Comparison of ENCODE assay signal across 7 cellular contexts in the genomic region with DNA sequence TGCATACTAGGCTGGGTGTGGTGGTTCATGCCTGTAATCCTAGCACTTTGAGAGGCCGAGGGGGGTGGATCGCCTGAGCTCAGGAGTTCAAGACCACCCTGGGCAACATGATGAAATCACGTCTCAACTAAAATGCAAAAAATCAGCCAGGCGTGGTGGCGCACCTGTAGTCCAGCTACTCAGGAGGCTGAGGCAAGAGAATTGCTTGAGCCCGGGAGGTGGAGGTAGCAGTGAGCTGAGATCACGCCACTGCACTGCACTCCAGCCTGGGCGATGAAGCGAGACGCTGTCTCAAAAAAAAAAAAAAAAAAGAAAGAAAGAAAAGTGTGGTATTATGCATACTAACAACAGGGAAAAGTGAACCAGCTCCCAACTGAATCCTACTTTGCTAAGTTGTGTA. TPM values are rescaled to one million over a fixed set of nuclear protein-coding genes. Genes with fewer than 3 reads are reported as not detected.
DNase-seq lines count a peak whose midpoint lies in the region; TF ChIP-seq lines count a peak whose summit lies in the region.
"Not testable (repeated sequence)": the region's sequence is repeated elsewhere in the genome, so short reads cannot be mapped to it uniquely, and the experiment has no call there.

No MANE protein-coding gene starts in this region.

- H3K79me2 ChIP-seq in DOHH2 (ENCODE audit: control insufficient read depth, low read length); SU-DHL-6 (ENCODE audit: insufficient read depth, low read length): not testable (repeated sequence)

- not testable (repeated sequence) for H3K4me3 ChIP-seq in BLaER1 treated with 17β-estradiol and CSF1 and Interleukin-3, amounts not matched to agents 10 nM and 100 nM; SU-DHL-6 (ENCODE audit: insufficient read depth, low read length, poor library complexity, severe bottlenecking); thyroid gland (replicated peaks in 1 of 3)
- H3K4me3 ChIP-seq in DOHH2 (ENCODE audit: low read length): peak overlapping the region; percentile 34

- not testable (repeated sequence) for H2AFZ ChIP-seq in SU-DHL-6 (ENCODE audit: low read depth, low read length, severe bottlenecking)

- WGBS in thyroid gland, 2 donors: 40 to 58% methylated on average over 10 of the region's 10 CpGs

- not testable (repeated sequence) for H3K9ac ChIP-seq in BLaER1 treated with 17β-estradiol and CSF1 and Interleukin-3, amounts not matched to agents 10 nM and 100 nM; SU-DHL-6 (ENCODE audit: low read length)

- not testable (repeated sequence) for TF ChIP-seq CTCF in DOHH2 (IDR thresholded peaks at IDR 0.05; ENCODE audit: low read depth, low read length, poor library complexity, severe bottlenecking); SU-DHL-6 (IDR thresholded peaks at IDR 0.05; ENCODE audit: insufficient read depth, low read length, poor library complexity, severe bottlenecking); thyroid gland (IDR thresholded peaks at IDR 0.05)

- H3K4me1 ChIP-seq in BLaER1 treated with 17β-estradiol and CSF1 and Interleukin-3, amounts not matched to agents 10 nM and 100 nM: peaks cover 0 to 39% (median 25%) of the 10 kb centered on the region in 10 experiments; a peak in 15 of 20 replicates
- H3K4me1 ChIP-seq in DOHH2 (ENCODE audit: control insufficient read depth, low read length): peaks cover 55% of the 10 kb centered on the region
- not testable (repeated sequence) for H3K4me1 ChIP-seq in thyroid gland

- DNase-seq in NCI-H2171 treated with DMSO at 0.1 percent for 48 hours (lab: John Stamatoyannopoulos, UW) (peak; percentile 19), cardiac septum (ENCODE audit: low spot score) (peak; percentile 33), mesenteric fat pad (ENCODE audit: low spot score) (peak; percentile 37), thyroid gland (peak; percentile 57 to 61)

- H3F3A ChIP-seq in DOHH2 (ENCODE audit: control insufficient read depth, insufficient read depth): peaks cover 26% of the 10 kb centered on the region
- peaks cover 11% of the 10 kb centered on the region; the same call in 1 of the 2 replicates for H3F3A ChIP-seq in SU-DHL-6 (ENCODE audit: insufficient read depth)

- H3K27me3 ChIP-seq in BLaER1 treated with 17β-estradiol and CSF1 and Interleukin-3, amounts not matched to agents 10 nM and 100 nM; DOHH2 (ENCODE audit: control insufficient read depth, low read length); SU-DHL-6 (ENCODE audit: low read length); thyroid gland: not testable (repeated sequence)

- H3K9me3 ChIP-seq in BLaER1 treated with 17β-estradiol and CSF1 and Interleukin-3, amounts not matched to agents 10 nM and 100 nM (replicated peaks in 1 of 11); DOHH2 (ENCODE audit: control insufficient read depth, insufficient read depth, low read length); SU-DHL-6 (ENCODE audit: insufficient read depth, low read length); thyroid gland: not testable (repeated sequence)

- H3K27ac ChIP-seq in BLaER1 treated with 17β-estradiol and CSF1 and Interleukin-3, amounts not matched to agents 10 nM and 100 nM; thyroid gland: not testable (repeated sequence)
- peak overlapping the region; percentile 83 for H3K27ac ChIP-seq in DOHH2 (ENCODE audit: low read depth, low read length)
- peak overlapping the region; percentile 51 for H3K27ac ChIP-seq in SU-DHL-6 (ENCODE audit: low read depth, low read length)

- peak overlapping the region in 6 of 11 experiments; percentile 5 to 49 (median 32); a peak in 8 of 22 replicates for H3K4me2 ChIP-seq in BLaER1 treated with 17β-estradiol and CSF1 and Interleukin-3, amounts not matched to agents 10 nM and 100 nM
- H3K4me2 ChIP-seq in DOHH2 (ENCODE audit: low read length): peak overlapping the region; percentile 58
- H3K4me2 ChIP-seq in SU-DHL-6 (ENCODE audit: low read depth, low read length, poor library complexity, severe bottlenecking): peak overlapping the region; percentile 37

- not testable (repeated sequence) for H4K20me1 ChIP-seq in BLaER1 treated with 17β-estradiol and CSF1 and Interleukin-3, amounts not matched to agents 10 nM and 100 nM; DOHH2 (ENCODE audit: control insufficient read depth, insufficient read depth, low read depth, low read length); SU-DHL-6 (ENCODE audit: low read depth, low read length)

- not testable (repeated sequence) for TF ChIP-seq POLR2A in thyroid gland (IDR thresholded peaks at IDR 0.05)

- not testable (repeated sequence) for H3K9me2 ChIP-seq in DOHH2 (replicated peaks; ENCODE audit: control insufficient read depth, low read length); SU-DHL-6 (replicated peaks; ENCODE audit: insufficient read depth, low read length)

- not testable (repeated sequence) for H3K36me3 ChIP-seq in BLaER1 treated with 17β-estradiol and CSF1 and Interleukin-3, amounts not matched to agents 10 nM and 100 nM; DOHH2 (ENCODE audit: control insufficient read depth, low read length); SU-DHL-6 (ENCODE audit: low read length); thyroid gland

- intact Hi-C loops in cardiac septum (cut with DNase I); thyroid gland (cut with DNase I): not testable (repeated sequence)

RNA-seq across cellular contexts. Expression of a gene that starts 19.3 kb away (rescaled TPM):
- total RNA-seq in cardiac septum (171 TPM), mesenteric fat pad (115 TPM), thyroid gland (100 to 1,000 TPM in 3 of 4 donors, 10 to 100 TPM in 1; 93.8 to 156 (median 112) TPM)
